In genomic region chr12:112126000-112126431, GRCh38 we compare ENCODE assay signal across 8 cellular contexts. TPM values are rescaled to one million over a fixed set of nuclear protein-coding genes. Genes with fewer than 3 reads are reported as not detected.
DNase-seq lines count a peak whose midpoint lies in the region; ATAC-seq and TF ChIP-seq lines count a peak whose summit lies in the region.

No MANE protein-coding gene starts in this region.

- peak; percentile 34 for DNase-seq in NCI-H748 (lab: John Stamatoyannopoulos, UW; ENCODE audit: unreplicated experiment)
- DNase-seq in NCI-H748 treated with DMSO at 0.1 percent for 48 hours (lab: John Stamatoyannopoulos, UW), result no peak
- peak; percentile 20 for DNase-seq in activated CD8-positive, alpha-beta T cell treated with anti-CD3 and anti-CD28 coated beads for 36 hours
- no peak for DNase-seq in dermis blood vessel endothelial cell
- no peak for DNase-seq in NCI-H128 (lab: John Stamatoyannopoulos, UW; ENCODE audit: unreplicated experiment)

- TF ChIP-seq CTCF in activated CD8-positive, alpha-beta T cell treated with anti-CD3 and anti-CD28 coated beads for 36 hours (IDR thresholded peaks at IDR 0.05), result no peak

- CTCF ChIA-PET in activated CD8-positive, alpha-beta T cell treated with anti-CD3 and anti-CD28 coated beads for 36 hours (lab: Charles Lee), result interaction anchor here (1.0 to 2.1 kb wide), 3 partner anchors 10 to 261 kb away, joined by 4 to 8 read pairs (median 5); no protein-coding TSS in a partner anchor

- H3K4me1 Mint-ChIP-seq in activated CD8-positive, alpha-beta T cell treated with anti-CD3 and anti-CD28 coated beads for 36 hours (ENCODE audit: low read depth), result peaks cover 37% of the 10 kb centered on the region
- H3K4me1 Mint-ChIP-seq in stimulated activated memory B cell treated with anti-CD40 and anti-IgM and Interleukin-4, amounts not matched to agents 10 μg/mL and 1 μg/mL and 100 μg/mL, for 72 hours, result peaks cover 29% of the 10 kb centered on the region

- H3K4me3 Mint-ChIP-seq in activated CD8-positive, alpha-beta T cell treated with anti-CD3 and anti-CD28 coated beads for 36 hours, result peak overlapping the region; percentile 85
- peak overlapping the region; percentile 80 for H3K4me3 Mint-ChIP-seq in stimulated activated memory B cell treated with anti-CD40 and anti-IgM and Interleukin-4, amounts not matched to agents 10 μg/mL and 1 μg/mL and 100 μg/mL, for 72 hours

- ATAC-seq in activated CD8-positive, alpha-beta T cell treated with anti-CD3 and anti-CD28 coated beads for 36 hours, result no peak
- no peak for ATAC-seq in stimulated activated memory B cell treated with anti-CD40 and anti-IgM and Interleukin-4, amounts not matched to agents 10 μg/mL and 1 μg/mL and 100 μg/mL, for 72 hours
- ATAC-seq in HG02763 (IDR thresholded peaks at IDR 0.05; ENCODE audit: unreplicated experiment), result no peak

- POLR2A ChIA-PET in activated CD8-positive, alpha-beta T cell treated with anti-CD3 and anti-CD28 coated beads for 36 hours (lab: Charles Lee), result interaction anchor here (0.6 to 8.3 kb wide), 11 partner anchors 12 to 284 kb away, joined by 3 to 117 read pairs (median 5); partner anchors contain the start of gene NAA25

- H3K36me3 Mint-ChIP-seq in activated CD8-positive, alpha-beta T cell treated with anti-CD3 and anti-CD28 coated beads for 36 hours (ENCODE audit: low read depth), result peaks cover 4% of the 10 kb centered on the region
- peaks cover 8% of the 10 kb centered on the region for H3K36me3 Mint-ChIP-seq in stimulated activated memory B cell treated with anti-CD40 and anti-IgM and Interleukin-4, amounts not matched to agents 10 μg/mL and 1 μg/mL and 100 μg/mL, for 72 hours

- peak overlapping the region; percentile 91 for H3K4me3 ChIP-seq in iPS-11a (ENCODE audit: low read depth, low read length)

- intact Hi-C loops in activated CD8-positive, alpha-beta T cell treated with anti-CD3 and anti-CD28 coated beads for 36 hours (cut with micrococcal nuclease), result no loop called here

- H3K27me3 Mint-ChIP-seq in activated CD8-positive, alpha-beta T cell treated with anti-CD3 and anti-CD28 coated beads for 36 hours, result no peaks in the 10 kb centered on the region
- no peaks in the 10 kb centered on the region for H3K27me3 Mint-ChIP-seq in stimulated activated memory B cell treated with anti-CD40 and anti-IgM and Interleukin-4, amounts not matched to agents 10 μg/mL and 1 μg/mL and 100 μg/mL, for 72 hours

- no peaks in the 10 kb centered on the region for H3K9me3 Mint-ChIP-seq in activated CD8-positive, alpha-beta T cell treated with anti-CD3 and anti-CD28 coated beads for 36 hours
- H3K9me3 Mint-ChIP-seq in stimulated activated memory B cell treated with anti-CD40 and anti-IgM and Interleukin-4, amounts not matched to agents 10 μg/mL and 1 μg/mL and 100 μg/mL, for 72 hours, result no peaks in the 10 kb centered on the region

- peak overlapping the region; percentile 75 for H3K27ac Mint-ChIP-seq in activated CD8-positive, alpha-beta T cell treated with anti-CD3 and anti-CD28 coated beads for 36 hours
- H3K27ac Mint-ChIP-seq in stimulated activated memory B cell treated with anti-CD40 and anti-IgM and Interleukin-4, amounts not matched to agents 10 μg/mL and 1 μg/mL and 100 μg/mL, for 72 hours, result peak overlapping the region; percentile 88

RNA-seq across cellular contexts. Expression of gene TRAFD1, which starts 0.7 kb away (rescaled TPM):
- total RNA-seq in activated CD8-positive, alpha-beta T cell treated with anti-CD3 and anti-CD28 coated beads for 36 hours, result 10 to 100 TPM; 34.6 to 35.8 TPM
- total RNA-seq in dermis blood vessel endothelial cell, result 37.9 and 43.2 TPM in 2 replicates

RNA-seq across cellular contexts. Expression of gene NAA25, which starts 17.4 kb away (rescaled TPM):
- total RNA-seq in activated CD8-positive, alpha-beta T cell treated with anti-CD3 and anti-CD28 coated beads for 36 hours, result 10 to 100 TPM; 46.0 to 48.3 TPM
- 19.2 and 27.4 TPM in 2 replicates for total RNA-seq in dermis blood vessel endothelial cell

Comparison
In these comparisons a context has a peak if more than half of its experiments do, and no peak if none do; other contexts are left out.
1. DNase-seq: peak in NCI-H748 (single experiment) and activated CD8-positive, alpha-beta T cell treated with anti-CD3 and anti-CD28 coated beads for 36 hours (single experiment); none in NCI-H748 treated with DMSO at 0.1 percent for 48 hours (single experiment), dermis blood vessel endothelial cell (single experiment) and NCI-H128 (single experiment).